In the genomic region with DNA sequence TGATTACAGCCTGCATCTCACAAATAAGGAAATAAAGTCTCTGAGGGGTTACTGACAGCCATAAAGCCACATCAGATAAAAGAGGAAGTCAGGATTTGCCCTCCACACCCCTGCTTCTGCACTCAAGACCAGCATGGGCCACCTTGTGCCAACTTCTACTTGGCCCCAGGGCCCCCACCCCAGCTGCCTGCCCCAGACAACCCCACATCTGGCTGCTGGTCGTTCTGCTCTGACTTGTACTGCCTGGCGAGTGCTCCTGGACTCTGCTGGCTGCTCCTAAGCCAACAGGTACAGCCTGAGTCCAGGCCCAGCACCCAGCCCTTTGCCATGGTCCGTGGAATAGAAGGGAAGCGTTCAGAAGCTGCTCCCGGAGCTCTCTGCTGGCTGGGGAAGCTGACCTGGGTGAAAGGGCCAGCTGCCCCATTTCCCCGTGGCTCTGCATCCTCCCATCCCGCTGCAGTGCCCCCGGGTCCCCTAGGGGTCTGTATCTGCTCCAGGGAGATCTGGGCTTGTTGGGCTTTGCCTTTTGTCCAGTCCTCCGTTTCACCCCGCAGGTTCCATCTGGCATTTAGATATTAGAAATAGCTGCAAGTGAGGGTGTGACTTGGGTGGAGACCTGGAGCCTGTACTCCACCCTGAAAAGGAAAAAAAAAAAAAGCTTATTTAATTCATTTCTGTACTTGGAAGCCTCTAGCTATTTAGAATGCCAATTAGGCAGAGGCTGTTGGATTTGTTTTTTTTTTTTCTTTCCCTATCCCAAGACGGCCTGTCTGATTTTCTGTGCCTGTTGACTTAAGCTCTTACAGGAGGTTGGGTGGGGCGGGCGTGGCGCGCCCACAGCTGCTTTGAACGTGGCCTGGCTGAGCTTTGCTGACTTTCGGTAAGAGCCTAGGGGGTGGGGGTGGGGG, we compare ENCODE assay signal across 9 cellular contexts.
A peak's percentile ranks its signal among the peaks of the same experiment; 100 is the strongest.
DNase-seq lines count a peak whose midpoint lies in the region; ATAC-seq and TF ChIP-seq lines count a peak whose summit lies in the region.
"Had no signal": no experiment of that assay in that cellular context is flagged by ENCODE, and none has a peak within 500 bp of the region (broad histone marks: within the 10 kb centered on the region; RNA-seq: fewer than 3 reads in every experiment).

No MANE protein-coding gene starts in this region.

- peak; percentile 81 for DNase-seq in Right ventricle myocardium inferior (ENCODE audit: missing footprints)
- no peak for DNase-seq in cardiac septum (ENCODE audit: low spot score)
- peak; percentile 23 for DNase-seq in activated naive CD4-positive, alpha-beta T cell treated with anti-CD3 and anti-CD28 coated beads, Interleukin-2, amount 50 U/mL, for 16 hours
- DNase-seq in lung (ENCODE audit: low spot score), result peak; percentile 42
- DNase-seq in aorta, result no peak
- no peak for DNase-seq in NCI-H1105 treated with DMSO at 0.1 percent for 48 hours (lab: John Stamatoyannopoulos, UW)

- peak; percentile 78 for ATAC-seq in Right ventricle myocardium inferior
- peak; percentile 77 for ATAC-seq in lung (ENCODE audit: insufficient read depth, low FRiP score)
- peak; percentile 26 for ATAC-seq in aorta (ENCODE audit: low FRiP score)
- no peak for ATAC-seq in HG02642 (IDR thresholded peaks at IDR 0.05; ENCODE audit: poor library complexity, unreplicated experiment)
- ATAC-seq in HG03442 (IDR thresholded peaks at IDR 0.05; ENCODE audit: unreplicated experiment), result no peak

- H3K27ac ChIP-seq in lung (ENCODE audit: low read depth in 1 of 2, low read length in 1 of 2), result peak overlapping the region in 1 of 2 donors; percentile 43
- H3K27ac ChIP-seq in aorta (ENCODE audit: low read depth in 1 of 2, low read length in 2 of 2), result no peak overlapping the region
- H3K27ac ChIP-seq: SK-N-MC had no signal

- peaks cover 0 to 16% of the 10 kb centered on the region in 2 donors for H3K4me1 ChIP-seq in lung (ENCODE audit: control insufficient read depth in 2 of 2, insufficient read depth in 2 of 2, low read length in 2 of 2)
- peaks cover 0 to 2% of the 10 kb centered on the region in 2 donors for H3K4me1 ChIP-seq in aorta (ENCODE audit: control insufficient read depth in 1 of 2, insufficient read depth in 2 of 2, low read length in 2 of 2)

- WGBS in lung, 2 donors, result 49 to 64% methylated on average over 17 of the region's 17 CpGs
- WGBS in aorta, 2 donors, result 68 to 76% methylated on average over 17 of the region's 17 CpGs

- TF ChIP-seq CTCF in lung (IDR thresholded peaks at IDR 0.05; ENCODE audit: control extremely low read depth, extremely low read depth), result no peak

- H3K27me3 ChIP-seq in lung (ENCODE audit: control insufficient read depth, insufficient read depth) (no peaks in the 10 kb centered on the region), aorta (ENCODE audit: control insufficient read depth in 1 of 2, insufficient read depth in 2 of 2, low read length in 1 of 2) (no peaks in the 10 kb centered on the region)

- H3K36me3 ChIP-seq in lung (ENCODE audit: control insufficient read depth in 2 of 2, insufficient read depth in 2 of 2, low read length in 2 of 2) (no peaks in the 10 kb centered on the region), aorta (ENCODE audit: control insufficient read depth in 1 of 2, insufficient read depth in 2 of 2, low read length in 1 of 2) (no peaks in the 10 kb centered on the region)

- intact Hi-C loops in Right ventricle myocardium inferior (cut with DNase I) (loop anchor here (5.0 kb wide), 1 partner anchor 78 kb away; no protein-coding TSS in a partner anchor), cardiac septum (cut with DNase I) (loop anchor here (5.0 kb wide), 1 partner anchor 73 kb away; no protein-coding TSS in a partner anchor), aorta (cut with DNase I) (no loop called here)

- H3K4me3 ChIP-seq in lung (no peak overlapping the region), aorta (ENCODE audit: low read length in 2 of 2) (no peak overlapping the region)
- H3K4me3 ChIP-seq: SK-N-MC had no signal

- H3K9me3 ChIP-seq in lung (ENCODE audit: control insufficient read depth in 2 of 2, insufficient read depth in 1 of 2, low read length in 1 of 2) (no peaks in the 10 kb centered on the region), aorta (ENCODE audit: control insufficient read depth, low read length) (no peaks in the 10 kb centered on the region)

Comparison
In these comparisons a context has a peak if more than half of its experiments do, and no peak if none do; other contexts are left out.
1. DNase-seq: peak in Right ventricle myocardium inferior (single experiment), activated naive CD4-positive, alpha-beta T cell treated with anti-CD3 and anti-CD28 coated beads, Interleukin-2, amount 50 U/mL, for 16 hours (single experiment) and lung (single experiment); none in cardiac septum (single experiment), aorta (0 of 2) and NCI-H1105 treated with DMSO at 0.1 percent for 48 hours (single experiment).
2. ATAC-seq: peak in Right ventricle myocardium inferior (single experiment), lung (single experiment) and aorta (single experiment); none in HG02642 (single experiment) and HG03442 (single experiment).
3. intact Hi-C loops: an anchor here in Right ventricle myocardium inferior (5.0 kb wide) and cardiac septum (5.0 kb wide); none called in aorta.